8 cellular contexts compared by ENCODE assay signal in the genomic region with DNA sequence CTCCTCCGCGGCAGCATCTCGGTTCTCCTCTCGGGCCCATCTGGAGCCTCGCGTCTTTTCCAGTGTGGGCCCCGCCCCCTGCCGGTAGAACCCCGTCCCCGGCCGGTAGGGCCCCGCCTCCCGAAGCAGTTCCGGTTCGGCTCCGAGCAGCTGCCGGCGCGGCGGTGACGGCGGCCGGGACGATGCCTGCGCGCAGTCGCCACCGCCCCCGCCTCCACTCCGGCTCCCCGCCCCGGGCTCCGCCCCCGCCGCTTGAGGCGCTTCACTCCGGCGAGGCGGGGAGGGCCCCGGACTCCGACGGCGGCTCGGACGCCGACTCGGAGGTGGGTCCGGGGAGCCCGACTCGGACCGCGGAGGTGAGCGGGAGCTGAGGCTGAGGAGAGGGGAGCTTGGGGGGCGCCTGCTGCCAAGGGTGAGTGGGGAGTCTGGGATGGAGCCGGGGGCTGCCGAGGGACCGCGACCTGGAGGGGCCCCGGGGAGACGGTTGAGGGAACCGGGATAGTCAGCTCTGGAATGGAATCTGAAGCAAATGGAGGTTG. TPM values are rescaled to one million over a fixed set of nuclear protein-coding genes. Genes with fewer than 3 reads are reported as not detected.
DNase-seq lines count a peak whose midpoint lies in the region; ATAC-seq lines count a peak whose summit lies in the region.

TSS of gene SAMD8 (plus strand) at position 290 of the 539 bp plus-strand sequence. CDS start 38,873 bp downstream, outside the sequence.

- no peaks in the 10 kb centered on the region for H3K9me3 ChIP-seq in NT2/D1 (ENCODE audit: insufficient read depth, low read length)
- no peaks in the 10 kb centered on the region for H3K9me3 ChIP-seq in endocrine pancreas (ENCODE audit: control insufficient read depth, low read length)
- H3K9me3 ChIP-seq in mesodermal cell (ENCODE audit: control insufficient read depth, low read length), result no peaks in the 10 kb centered on the region

- H3K4me3 ChIP-seq in NT2/D1 (ENCODE audit: insufficient read length, low read depth) (peak within 1 kb of the TSS; percentile 80), endocrine pancreas (ENCODE audit: control insufficient read depth, insufficient read depth, low read length) (peak within 1 kb of the TSS; percentile 90), mesodermal cell (ENCODE audit: extremely low read depth, insufficient read depth, low read length, poor library complexity, severe bottlenecking) (peak within 1 kb of the TSS; percentile 94)

- H3K27me3 ChIP-seq in NT2/D1 (ENCODE audit: insufficient read depth, insufficient read length) (no peaks in the 10 kb centered on the region), endocrine pancreas (ENCODE audit: control insufficient read depth, insufficient read depth, low read length) (no peaks in the 10 kb centered on the region)

- WGBS in mesodermal cell (ENCODE audit: insufficient coverage in 2 of 2), 2 experiments, result 0% methylated on average over 27 to 53 of the region's 61 CpGs

- ATAC-seq in HG03565 (IDR thresholded peaks at IDR 0.05; ENCODE audit: unreplicated experiment), result peak; percentile 79

- H3K27ac ChIP-seq in mesodermal cell (ENCODE audit: low read depth, low read length, severe bottlenecking), result peak within 1 kb of the TSS; percentile 96

- peaks cover 5% of the 10 kb centered on the region for H3K4me1 ChIP-seq in NT2/D1 (ENCODE audit: insufficient read depth, insufficient read length)
- H3K4me1 ChIP-seq in endocrine pancreas (ENCODE audit: control insufficient read depth, insufficient read depth, low read length), result peaks cover 11% of the 10 kb centered on the region
- peaks cover 6% of the 10 kb centered on the region for H3K4me1 ChIP-seq in mesodermal cell (ENCODE audit: control insufficient read depth, insufficient read depth, low read length, poor library complexity, severe bottlenecking)

- H3K9ac ChIP-seq in NT2/D1 (ENCODE audit: insufficient read length, low read depth) (peak within 1 kb of the TSS; percentile 86), endocrine pancreas (ENCODE audit: control insufficient read depth, insufficient read depth, low read length) (peak within 1 kb of the TSS; percentile 97)

- H3K36me3 ChIP-seq in NT2/D1 (ENCODE audit: insufficient read depth, insufficient read length, low read length), result no peaks in the 10 kb centered on the region
- H3K36me3 ChIP-seq in endocrine pancreas (ENCODE audit: control insufficient read depth, insufficient read depth, low read length), result no peaks in the 10 kb centered on the region
- H3K36me3 ChIP-seq in mesodermal cell (ENCODE audit: control insufficient read depth, insufficient read depth, low read length), result no peaks in the 10 kb centered on the region

- DNase-seq in Ammon's horn (ENCODE audit: low spot score), result peak; percentile 92
- DNase-seq in GM19238 (ENCODE audit: insufficient read length, low spot score), result peak; percentile 100
- peak; percentile 89 for DNase-seq in NT2/D1 (ENCODE audit: low read depth, low spot score)
- DNase-seq in activated CD8-positive, alpha-beta memory T cell treated with anti-CD3 and anti-CD28 coated beads, Interleukin-2, amount 50 U/mL, for 24 hours (ENCODE audit: extremely low read depth), result peak; percentile 91
- peak; percentile 85 for DNase-seq in stimulated activated CD8-positive, alpha-beta memory T cell treated with anti-CD3 and anti-CD28 coated beads, Interleukin-15, amount 100 ng/mL, for 1 hour (ENCODE audit: low read depth)

RNA-seq across cellular contexts. Expression of gene SAMD8, which starts in this region (rescaled TPM):
- 20.9 TPM for polyA plus RNA-seq in mesodermal cell (2013, experiment 1 of 2)
- 18.3 TPM for polyA plus RNA-seq in mesodermal cell (2013, experiment 2 of 2)

Comparison
In these comparisons a context has a peak if more than half of its experiments do, and no peak if none do; other contexts are left out.
1. Peak in every context shown above with its lines: DNase-seq, ATAC-seq, H3K4me3 ChIP-seq and H3K27ac ChIP-seq.